Comparison of ENCODE assay signal across 26 cellular contexts in genomic region chr16:79229371-79229770, GRCh38.
"Had no signal": no experiment of that assay in that cellular context is flagged by ENCODE, and none has a peak within 500 bp of the region (broad histone marks: within the 10 kb centered on the region; RNA-seq: fewer than 3 reads in every experiment).

No MANE protein-coding gene starts in this region.

- H3K36me3 Mint-ChIP-seq: activated naive CD4-positive, alpha-beta T cell treated with anti-CD3 and anti-CD28 coated beads, Interleukin-2, amount 10 ng/mL, durations not matched to agents 7 days and 5 days; activated naive CD8-positive, alpha-beta T cell treated with anti-CD3 and anti-CD28 coated beads for 36 hours had no signal

- H3K9me3 Mint-ChIP-seq: activated naive CD4-positive, alpha-beta T cell treated with anti-CD3 and anti-CD28 coated beads, Interleukin-2, amount 10 ng/mL, durations not matched to agents 7 days and 5 days had no signal

- H3K4me3 ChIP-seq: cardiac muscle cell, SJCRH30 had no signal

- H3K27me3 ChIP-seq: brain microvascular endothelial cell, cardiac muscle cell, SJCRH30 had no signal

- H3K27me3 Mint-ChIP-seq: activated CD8-positive, alpha-beta T cell treated with anti-CD3 and anti-CD28 coated beads for 36 hours had no signal

- H3K4me1 ChIP-seq: SJCRH30 had no signal

- H3K4me1 Mint-ChIP-seq: activated naive CD4-positive, alpha-beta T cell treated with anti-CD3 and anti-CD28 coated beads, Interleukin-2, amount 10 ng/mL, durations not matched to agents 7 days and 5 days; activated naive CD8-positive, alpha-beta T cell treated with anti-CD3 and anti-CD28 coated beads for 36 hours had no signal

- H3K36me3 ChIP-seq: brain microvascular endothelial cell, cardiac muscle cell, SJCRH30, WERI-Rb-1 had no signal

- H3K4me3 Mint-ChIP-seq: activated CD8-positive, alpha-beta T cell treated with anti-CD3 and anti-CD28 coated beads for 36 hours; activated naive CD4-positive, alpha-beta T cell treated with anti-CD3 and anti-CD28 coated beads, Interleukin-2, amount 10 ng/mL, durations not matched to agents 7 days and 5 days; activated naive CD8-positive, alpha-beta T cell treated with anti-CD3 and anti-CD28 coated beads for 36 hours; activated T-cell treated with anti-CD3 and anti-CD28 coated beads, Interleukin-2, amount 50 U/mL, for 72 hours had no signal

- ATAC-seq: activated CD8-positive, alpha-beta T cell treated with anti-CD3 and anti-CD28 coated beads for 36 hours; activated T-cell treated with anti-CD3 and anti-CD28 coated beads, Interleukin-2, amount 50 U/mL, for 72 hours; Panc1 had no signal

- H3K9me3 ChIP-seq: SJCRH30, SK-N-SH had no signal

- H3K27ac Mint-ChIP-seq: activated CD8-positive, alpha-beta T cell treated with anti-CD3 and anti-CD28 coated beads for 36 hours; activated naive CD4-positive, alpha-beta T cell treated with anti-CD3 and anti-CD28 coated beads, Interleukin-2, amount 10 ng/mL, durations not matched to agents 7 days and 5 days; activated naive CD8-positive, alpha-beta T cell treated with anti-CD3 and anti-CD28 coated beads for 36 hours; activated T-cell treated with anti-CD3 and anti-CD28 coated beads, Interleukin-2, amount 50 U/mL, for 72 hours; activated T-helper 2 cell treated with anti-CD3 and anti-CD28 coated beads, Interferon-gamma antibody, Interleukin-2, Interleukin-4, amounts not matched to agents 10 μg/mL and 5 μg/mL and 100 μg/mL, durations not matched to agents 14 hours and 24 hours and 36 hours had no signal

- H3K27ac ChIP-seq: brain microvascular endothelial cell, cardiac muscle cell, RWPE1, SJCRH30, WERI-Rb-1 had no signal

- DNase-seq: activated CD4-positive, alpha-beta T cell treated with anti-CD3 and anti-CD28 coated beads for 4 hours; activated CD8-positive, alpha-beta memory T cell treated with anti-CD3 and anti-CD28 coated beads, Interleukin-2, amount 50 U/mL, for 4 hours; activated CD8-positive, alpha-beta T cell treated with anti-CD3 and anti-CD28 coated beads for 36 hours; activated gamma-delta T cell treated with Interleukin-2 at 50 U/mL for 16 hours; activated naive CD4-positive, alpha-beta T cell treated with anti-CD3 and anti-CD28 coated beads, Interleukin-2, amount 10 ng/mL, durations not matched to agents 7 days and 5 days; activated naive CD8-positive, alpha-beta T cell treated with anti-CD3 and anti-CD28 coated beads for 36 hours; activated T-cell treated with anti-CD3 and anti-CD28 coated beads, Interleukin-2, amount 50 U/mL, for 72 hours; brain microvascular endothelial cell; Kasumi-1; NCI-H1105 treated with DMSO at 0.1 percent for 48 hours; NCI-H1436 treated with DMSO at 0.1 percent for 48 hours; NCI-H187; NCI-H2081; NCI-H510A treated with DMSO at 0.1 percent for 48 hours; NCI-H69; NK-92 treated with Interleukin-12 subunit alpha and Interleukin-12 subunit beta, amount 100 ng/mL, for 24 hours; OCI-M1; Right ventricle myocardium superior; SJCRH30; SK-N-SH; T-helper 1 cell; WERI-Rb-1 had no signal
